Comparison of ENCODE assay signal across 24 cellular contexts in the genomic region with DNA sequence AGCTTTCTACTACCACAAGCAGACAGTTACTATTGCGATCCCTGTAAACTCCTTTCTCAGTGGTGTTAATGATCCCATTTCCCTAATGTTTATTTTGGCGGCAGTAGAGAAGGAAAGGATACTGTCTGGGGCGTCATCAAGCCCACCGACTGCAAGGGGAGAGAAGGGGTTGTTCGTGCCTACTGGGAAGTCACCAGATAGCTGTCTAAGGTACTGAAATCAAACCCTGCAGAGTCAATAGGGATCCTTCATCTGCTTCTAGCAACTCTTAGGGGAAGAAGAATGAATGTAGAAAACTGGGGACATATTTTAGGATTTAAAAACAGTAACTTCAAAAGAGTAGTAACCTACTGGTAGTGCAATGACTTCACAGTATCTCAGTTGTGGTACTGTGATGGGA.
A peak's percentile ranks its signal among the peaks of the same experiment; 100 is the strongest.
DNase-seq lines count a peak whose midpoint lies in the region; ATAC-seq, FAIRE-seq and TF ChIP-seq lines count a peak whose summit lies in the region.
"Had no signal": no experiment of that assay in that cellular context is flagged by ENCODE, and none has a peak within 500 bp of the region (broad histone marks: within the 10 kb centered on the region; RNA-seq: fewer than 3 reads in every experiment).

No MANE protein-coding gene starts in this region.

- TF ChIP-seq RAD21 in A549 (conservative IDR thresholded peaks at IDR 0.05 in 1 of 2, IDR thresholded peaks at IDR 0.05 in 1 of 2) = no peak

- H3K27ac ChIP-seq in A549 = no peak overlapping the region
- H3K27ac ChIP-seq in brain microvascular endothelial cell = no peak overlapping the region
- H3K27ac ChIP-seq: BLaER1 treated with 17β-estradiol and CSF1 and Interleukin-3, amounts not matched to agents 10 nM and 100 nM had no signal

- peaks cover 40% of the 10 kb centered on the region for H3K27me3 Mint-ChIP-seq in chondrocyte (ENCODE audit: low read depth)
- peaks cover 78% of the 10 kb centered on the region for H3K27me3 Mint-ChIP-seq in Calu3 (ENCODE audit: unreplicated experiment)

- H3K27ac Mint-ChIP-seq in chondrocyte (ENCODE audit: unreplicated experiment) = no peak overlapping the region
- no peak overlapping the region for H3K27ac Mint-ChIP-seq in Calu3 (ENCODE audit: unreplicated experiment)
- H3K27ac Mint-ChIP-seq: activated T-cell treated with anti-CD3 and anti-CD28 coated beads, Interleukin-2, amount 50 U/mL, for 72 hours; dendritic cell treated with granulocyte-macrophage colony-stimulating factor and Interleukin-4, amounts not matched to agents 40 ng/mL and 50 ng/mL, for 4 days; naive thymus-derived CD4-positive, alpha-beta T cell; stimulated activated effector memory CD8-positive, alpha-beta T cell treated with anti-CD3 and anti-CD28 coated beads, Interleukin-12 subunit alpha, Interleukin-12 subunit beta, amount 100 ng/mL, for 72 hours had no signal

- H3K4me2 ChIP-seq in A549 = no peak overlapping the region
- H3K4me2 ChIP-seq: BLaER1 treated with 17β-estradiol and CSF1 and Interleukin-3, amounts not matched to agents 10 nM and 100 nM had no signal

- ATAC-seq in A549 = no peak; a peak in 1 of 6 replicates
- ATAC-seq: activated T-cell treated with anti-CD3 and anti-CD28 coated beads, Interleukin-2, amount 50 U/mL, for 72 hours; left cardiac atrium; naive thymus-derived CD4-positive, alpha-beta T cell; Panc1; stimulated activated effector memory CD8-positive, alpha-beta T cell treated with anti-CD3 and anti-CD28 coated beads, Interleukin-12 subunit alpha, Interleukin-12 subunit beta, amount 100 ng/mL, for 72 hours had no signal

- POLR2A ChIA-PET in A549 (lab: Yijun Ruan, JAX) = no interaction called here

- no peak overlapping the region for H3K4me3 Mint-ChIP-seq in chondrocyte (ENCODE audit: unreplicated experiment)
- no peak overlapping the region for H3K4me3 Mint-ChIP-seq in Calu3 (ENCODE audit: low read depth, unreplicated experiment)
- H3K4me3 Mint-ChIP-seq: activated T-cell treated with anti-CD3 and anti-CD28 coated beads, Interleukin-2, amount 50 U/mL, for 72 hours; dendritic cell treated with granulocyte-macrophage colony-stimulating factor and Interleukin-4, amounts not matched to agents 40 ng/mL and 50 ng/mL, for 4 days; naive thymus-derived CD4-positive, alpha-beta T cell; stimulated activated effector memory CD8-positive, alpha-beta T cell treated with anti-CD3 and anti-CD28 coated beads, Interleukin-12 subunit alpha, Interleukin-12 subunit beta, amount 100 ng/mL, for 72 hours had no signal

- in situ Hi-C loops in brain microvascular endothelial cell (cut with HindIII; ENCODE audit: low pct_ligation_motif_present, low sequenced_read_pairs) = no loop called here

- CTCF ChIA-PET in A549 (lab: Yijun Ruan, JAX) (interaction anchor here (1.3 to 2.0 kb wide), 3 partner anchors 31 to 58 kb away, joined by 3 to 5 read pairs (median 5); no protein-coding TSS in a partner anchor), Calu3 (lab: Charles Lee) (no interaction called here)

- H3K27me3 ChIP-seq in H7 (ENCODE audit: control insufficient read depth, insufficient read depth, low read length) (no peaks in the 10 kb centered on the region), brain microvascular endothelial cell (replicated peaks) (peaks cover 3% of the 10 kb centered on the region)
- H3K27me3 ChIP-seq: BLaER1 treated with 17β-estradiol and CSF1 and Interleukin-3, amounts not matched to agents 10 nM and 100 nM had no signal

- no peak for DNase-seq in A549 (ENCODE audit: low read depth in 1 of 2, low spot score in 1 of 2)
- DNase-seq in H7 = peak; percentile 53
- DNase-seq in amniotic epithelial cell (ENCODE audit: low read depth) = peak; percentile 18
- DNase-seq in iPS-NIHi7 (ENCODE audit: extremely low spot score) = peak; percentile 76
- DNase-seq in chondrocyte (ENCODE audit: low spot score) = no peak
- DNase-seq in Calu3 = no peak
- no peak for DNase-seq in brain microvascular endothelial cell
- DNase-seq: activated CD4-positive, alpha-beta T cell treated with anti-CD3 and anti-CD28 coated beads for 4 hours; activated naive CD4-positive, alpha-beta T cell treated with Interleukin-2 at 50 U/mL for 16 hours; activated T-cell treated with anti-CD3 and anti-CD28 coated beads, Interleukin-2, amount 50 U/mL, for 72 hours; amniotic stem cell; COR-L47; left cardiac atrium; naive thymus-derived CD4-positive, alpha-beta T cell; NCI-H1436 treated with DMSO at 0.1 percent for 48 hours; NK-92 treated with Interleukin-12 subunit alpha and Interleukin-12 subunit beta, amount 100 ng/mL, for 24 hours; retina; SHP77 treated with DMSO at 0.1 percent for 48 hours had no signal

- H3K9me3 ChIP-seq in A549 = no peaks in the 10 kb centered on the region
- H3K9me3 ChIP-seq: BLaER1 treated with 17β-estradiol and CSF1 and Interleukin-3, amounts not matched to agents 10 nM and 100 nM; HAP-1 had no signal

- no peak for FAIRE-seq in A549 (lab: Jason Lieb, UNC)
- FAIRE-seq: endometrium had no signal

- H3K36me3 ChIP-seq in H7 (replicated peaks; ENCODE audit: control insufficient read depth, insufficient read depth, low read length) (no peaks in the 10 kb centered on the region), brain microvascular endothelial cell (replicated peaks) (no peaks in the 10 kb centered on the region)
- H3K36me3 ChIP-seq: BLaER1 treated with 17β-estradiol and CSF1 and Interleukin-3, amounts not matched to agents 10 nM and 100 nM; HAP-1 had no signal

- no peak for TF ChIP-seq POLR2A in A549 (IDR thresholded peaks at IDR 0.05; ENCODE audit: low read length)

- no peaks in the 10 kb centered on the region for H3K4me1 Mint-ChIP-seq in chondrocyte (ENCODE audit: low read depth)
- no peaks in the 10 kb centered on the region for H3K4me1 Mint-ChIP-seq in Calu3 (ENCODE audit: low read depth, unreplicated experiment)
- H3K4me1 Mint-ChIP-seq: stimulated activated effector memory CD8-positive, alpha-beta T cell treated with anti-CD3 and anti-CD28 coated beads, Interleukin-12 subunit alpha, Interleukin-12 subunit beta, amount 100 ng/mL, for 72 hours had no signal

- no peak overlapping the region for H3K4me3 ChIP-seq in A549
- no peak overlapping the region for H3K4me3 ChIP-seq in H7 (ENCODE audit: insufficient read depth, low read depth, low read length)
- no peak overlapping the region for H3K4me3 ChIP-seq in brain microvascular endothelial cell (ENCODE audit: low read depth, low read length)
- H3K4me3 ChIP-seq: BLaER1 treated with 17β-estradiol and CSF1 and Interleukin-3, amounts not matched to agents 10 nM and 100 nM; HAP-1 had no signal

- peaks cover 5% of the 10 kb centered on the region for H3K4me1 ChIP-seq in A549
- H3K4me1 ChIP-seq: BLaER1 treated with 17β-estradiol and CSF1 and Interleukin-3, amounts not matched to agents 10 nM and 100 nM; HAP-1 had no signal

- H3K9me3 Mint-ChIP-seq in chondrocyte (ENCODE audit: low read depth) (no peaks in the 10 kb centered on the region), Calu3 (ENCODE audit: low read depth, unreplicated experiment) (no peaks in the 10 kb centered on the region)
- H3K9me3 Mint-ChIP-seq: activated T-cell treated with anti-CD3 and anti-CD28 coated beads, Interleukin-2, amount 50 U/mL, for 72 hours; dendritic cell treated with granulocyte-macrophage colony-stimulating factor and Interleukin-4, amounts not matched to agents 40 ng/mL and 50 ng/mL, for 4 days; naive thymus-derived CD4-positive, alpha-beta T cell; stimulated activated effector memory CD8-positive, alpha-beta T cell treated with anti-CD3 and anti-CD28 coated beads, Interleukin-12 subunit alpha, Interleukin-12 subunit beta, amount 100 ng/mL, for 72 hours had no signal

- intact Hi-C loops in Calu3 (cut with micrococcal nuclease; ENCODE audit: unreplicated experiment) = no loop called here

- TF ChIP-seq CTCF in A549 (IDR thresholded peaks at IDR 0.05) (no peak), chondrocyte (IDR thresholded peaks at IDR 0.05) (no peak), Calu3 (IDR thresholded peaks at IDR 0.05; ENCODE audit: unreplicated experiment) (no peak), brain microvascular endothelial cell (IDR thresholded peaks at IDR 0.05; ENCODE audit: low read depth, low read length, missing control alignments) (no peak)

- H3K36me3 Mint-ChIP-seq in chondrocyte (ENCODE audit: low read depth) (peaks cover 3% of the 10 kb centered on the region), Calu3 (ENCODE audit: insufficient read depth, unreplicated experiment) (no peaks in the 10 kb centered on the region)
- H3K36me3 Mint-ChIP-seq: naive thymus-derived CD4-positive, alpha-beta T cell; stimulated activated effector memory CD8-positive, alpha-beta T cell treated with anti-CD3 and anti-CD28 coated beads, Interleukin-12 subunit alpha, Interleukin-12 subunit beta, amount 100 ng/mL, for 72 hours had no signal

- no peak for TF ChIP-seq EP300 in A549 (IDR thresholded peaks at IDR 0.05)

- 33% methylated on average over 5 of the region's 5 CpGs for WGBS in A549 (ENCODE audit: missing lambda C conversion rate)

- BruUV-seq in Calu3 (replicated peaks; lab: Mats Ljungman, UMichigan) = no TSS peak

TF ChIP-seq in A549, 52 proteins besides CTCF, POLR2A, EP300 and RAD21 (continues in another document):
- no peak for TF ChIP-seq RFX5 (IDR thresholded peaks at IDR 0.05)
- no peak for TF ChIP-seq FOSB (CRISPR knock-in tag; IDR thresholded peaks at IDR 0.05)
- TF ChIP-seq EHMT2 (IDR thresholded peaks at IDR 0.05; ENCODE audit: low read depth) = 0 out of 2 replicates have a peak, but pooled peaks have one; percentile 42
- TF ChIP-seq SREBF2 (IDR thresholded peaks at IDR 0.05) = no peak
- TF ChIP-seq, protein P1, sequence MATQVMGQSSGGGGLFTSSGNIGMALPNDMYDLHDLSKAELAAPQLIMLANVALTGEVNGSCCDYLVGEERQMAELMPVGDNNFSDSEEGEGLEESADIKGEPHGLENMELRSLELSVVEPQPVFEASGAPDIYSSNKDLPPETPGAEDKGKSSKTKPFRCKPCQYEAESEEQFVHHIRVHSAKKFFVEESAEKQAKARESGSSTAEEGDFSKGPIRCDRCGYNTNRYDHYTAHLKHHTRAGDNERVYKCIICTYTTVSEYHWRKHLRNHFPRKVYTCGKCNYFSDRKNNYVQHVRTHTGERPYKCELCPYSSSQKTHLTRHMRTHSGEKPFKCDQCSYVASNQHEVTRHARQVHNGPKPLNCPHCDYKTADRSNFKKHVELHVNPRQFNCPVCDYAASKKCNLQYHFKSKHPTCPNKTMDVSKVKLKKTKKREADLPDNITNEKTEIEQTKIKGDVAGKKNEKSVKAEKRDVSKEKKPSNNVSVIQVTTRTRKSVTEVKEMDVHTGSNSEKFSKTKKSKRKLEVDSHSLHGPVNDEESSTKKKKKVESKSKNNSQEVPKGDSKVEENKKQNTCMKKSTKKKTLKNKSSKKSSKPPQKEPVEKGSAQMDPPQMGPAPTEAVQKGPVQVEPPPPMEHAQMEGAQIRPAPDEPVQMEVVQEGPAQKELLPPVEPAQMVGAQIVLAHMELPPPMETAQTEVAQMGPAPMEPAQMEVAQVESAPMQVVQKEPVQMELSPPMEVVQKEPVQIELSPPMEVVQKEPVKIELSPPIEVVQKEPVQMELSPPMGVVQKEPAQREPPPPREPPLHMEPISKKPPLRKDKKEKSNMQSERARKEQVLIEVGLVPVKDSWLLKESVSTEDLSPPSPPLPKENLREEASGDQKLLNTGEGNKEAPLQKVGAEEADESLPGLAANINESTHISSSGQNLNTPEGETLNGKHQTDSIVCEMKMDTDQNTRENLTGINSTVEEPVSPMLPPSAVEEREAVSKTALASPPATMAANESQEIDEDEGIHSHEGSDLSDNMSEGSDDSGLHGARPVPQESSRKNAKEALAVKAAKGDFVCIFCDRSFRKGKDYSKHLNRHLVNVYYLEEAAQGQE (IDR thresholded peaks at IDR 0.05) = peak; percentile 81

Comparison
In these comparisons a context has a peak if more than half of its experiments do, and no peak if none do; other contexts are left out.
1. DNase-seq: peak in H7 (single experiment), amniotic epithelial cell (single experiment) and iPS-NIHi7 (single experiment); none in A549 (0 of 2), chondrocyte (single experiment), Calu3 (single experiment) and brain microvascular endothelial cell (single experiment).